ENCODE assay signal across 8 cellular contexts in genomic region chr11:94417386-94417987, GRCh38. TPM values are rescaled to one million over a fixed set of nuclear protein-coding genes. Genes with fewer than 3 reads are reported as not detected.
A peak's percentile ranks its signal among the peaks of the same experiment; 100 is the strongest.
DNase-seq lines count a peak whose midpoint lies in the region; ATAC-seq, FAIRE-seq and TF ChIP-seq lines count a peak whose summit lies in the region.

No MANE protein-coding gene starts in this region.

- H3K27ac Mint-ChIP-seq in stimulated activated effector memory CD8-positive, alpha-beta T cell treated with anti-CD3 and anti-CD28 coated beads, Interleukin-12 subunit alpha, Interleukin-12 subunit beta, amount 100 ng/mL, for 72 hours, result no peak overlapping the region

- ATAC-seq in GM18861 (IDR thresholded peaks at IDR 0.05; ENCODE audit: unreplicated experiment), result no peak
- no peak for ATAC-seq in stimulated activated effector memory CD8-positive, alpha-beta T cell treated with anti-CD3 and anti-CD28 coated beads, Interleukin-12 subunit alpha, Interleukin-12 subunit beta, amount 100 ng/mL, for 72 hours

- H3K36me3 ChIP-seq in liver (ENCODE audit: control insufficient read depth in 4 of 4, insufficient read depth in 3 of 4, low read depth in 1 of 4, low read length in 3 of 4), result peaks cover 0 to 3% (median under 1%) of the 10 kb centered on the region in 4 donors

- in situ Hi-C loops in astrocyte of the cerebellum (cut with HindIII; ENCODE audit: low sequenced_read_pairs), result no loop called here

- H3K27ac ChIP-seq in liver (ENCODE audit: low read depth in 1 of 2, low read length in 2 of 2), result no peak overlapping the region

- no peak overlapping the region for H3K4me3 Mint-ChIP-seq in stimulated activated effector memory CD8-positive, alpha-beta T cell treated with anti-CD3 and anti-CD28 coated beads, Interleukin-12 subunit alpha, Interleukin-12 subunit beta, amount 100 ng/mL, for 72 hours

- no peaks in the 10 kb centered on the region for H3K27me3 ChIP-seq in liver (ENCODE audit: control insufficient read depth in 4 of 4, insufficient read depth in 4 of 4, low read length in 3 of 4)

- no peaks in the 10 kb centered on the region for H3K9me3 ChIP-seq in liver (ENCODE audit: control insufficient read depth in 4 of 4, low read length in 3 of 4)

- TF ChIP-seq RAD21 in liver (IDR thresholded peaks at IDR 0.05), result peak; percentile 73 to 81

- H3K4me1 ChIP-seq in liver (ENCODE audit: control insufficient read depth in 4 of 4, insufficient read depth in 4 of 4, low read length in 3 of 4), result no peaks in the 10 kb centered on the region

- H3K4me3 ChIP-seq in astrocyte of the cerebellum (ENCODE audit: low read depth, low read length) (no peak overlapping the region), liver (ENCODE audit: low read depth in 1 of 3, low read length in 3 of 3) (no peak overlapping the region)

- H3K9ac ChIP-seq in liver (ENCODE audit: low read depth in 1 of 2, low read length in 2 of 2), result no peak overlapping the region

- 69% methylated on average over 4 of the region's 4 CpGs for WGBS in liver

- FAIRE-seq in HTR-8/SVneo (lab: Jason Lieb, UNC), result no peak

- DNase-seq in AML-193 (lab: John Stamatoyannopoulos, UW) (peak; percentile 4 to 24), HTR-8/SVneo (ENCODE audit: insufficient read length, low spot score) (peak; percentile 23), astrocyte of the cerebellum (ENCODE audit: low read depth) (peak; percentile 33)
- no peak for DNase-seq in activated CD4-positive, alpha-beta T cell treated with anti-CD3 and anti-CD28 coated beads, Interleukin-2, amount 50 U/mL, for 4 hours
- DNase-seq in stimulated activated effector memory CD8-positive, alpha-beta T cell treated with anti-CD3 and anti-CD28 coated beads, Interleukin-12 subunit alpha, Interleukin-12 subunit beta, amount 100 ng/mL, for 72 hours (ENCODE audit: low spot score in 2 of 2), result no peak
- no peak for DNase-seq in activated CD4-positive, alpha-beta T cell treated with anti-CD3 and anti-CD28 coated beads for 48 hours

- H3K36me3 Mint-ChIP-seq in stimulated activated effector memory CD8-positive, alpha-beta T cell treated with anti-CD3 and anti-CD28 coated beads, Interleukin-12 subunit alpha, Interleukin-12 subunit beta, amount 100 ng/mL, for 72 hours, result peaks cover 55% of the 10 kb centered on the region

- H3K4me1 Mint-ChIP-seq in stimulated activated effector memory CD8-positive, alpha-beta T cell treated with anti-CD3 and anti-CD28 coated beads, Interleukin-12 subunit alpha, Interleukin-12 subunit beta, amount 100 ng/mL, for 72 hours, result no peaks in the 10 kb centered on the region

- TF ChIP-seq CTCF in astrocyte of the cerebellum (IDR thresholded peaks at IDR 0.05; ENCODE audit: low read depth, low read length, missing control alignments), result peak; percentile 66
- peak; percentile 41 for TF ChIP-seq CTCF in liver (IDR thresholded peaks at IDR 0.05; ENCODE audit: low read depth, low read length, missing input control)

- H3K9me3 Mint-ChIP-seq in stimulated activated effector memory CD8-positive, alpha-beta T cell treated with anti-CD3 and anti-CD28 coated beads, Interleukin-12 subunit alpha, Interleukin-12 subunit beta, amount 100 ng/mL, for 72 hours, result no peaks in the 10 kb centered on the region

TF ChIP-seq in liver, 16 proteins besides CTCF, POLR2A, EP300 and RAD21:
- TF ChIP-seq HNF4G (IDR thresholded peaks at IDR 0.05) (no peak), TAF1 (conservative IDR thresholded peaks at IDR 0.05) (no peak), RXRA (IDR thresholded peaks at IDR 0.05) (no peak)

RNA-seq across cellular contexts. Expression of gene GPR83, which starts 16.3 kb away (rescaled TPM):
- under 1 TPM; 0.05 to 0.08 TPM for total RNA-seq in liver
- under 1 TPM; 0.01 to 0.14 TPM for polyA plus RNA-seq in liver

Comparison
In these comparisons a context has a peak if more than half of its experiments do, and no peak if none do; other contexts are left out.
1. DNase-seq: peak in AML-193 (2 of 2), HTR-8/SVneo (single experiment) and astrocyte of the cerebellum (single experiment); none in activated CD4-positive, alpha-beta T cell treated with anti-CD3 and anti-CD28 coated beads, Interleukin-2, amount 50 U/mL, for 4 hours (0 of 2), stimulated activated effector memory CD8-positive, alpha-beta T cell treated with anti-CD3 and anti-CD28 coated beads, Interleukin-12 subunit alpha, Interleukin-12 subunit beta, amount 100 ng/mL, for 72 hours (0 of 2) and activated CD4-positive, alpha-beta T cell treated with anti-CD3 and anti-CD28 coated beads for 48 hours (single experiment).